18 cellular contexts compared by ENCODE assay signal in genomic region chr4:130812117-130812765, GRCh38.
A peak's percentile ranks its signal among the peaks of the same experiment; 100 is the strongest.
DNase-seq lines count a peak whose midpoint lies in the region; ATAC-seq, FAIRE-seq and TF ChIP-seq lines count a peak whose summit lies in the region.
"Had no signal": no experiment of that assay in that cellular context is flagged by ENCODE, and none has a peak within 500 bp of the region (broad histone marks: within the 10 kb centered on the region; RNA-seq: fewer than 3 reads in every experiment).

No MANE protein-coding gene starts in this region.

- H2BK120ac ChIP-seq in H1 (replicated peaks; ENCODE audit: low read depth, low read length) = peak overlapping the region; percentile 22

- no peak overlapping the region for H2AK5ac ChIP-seq in H1 (ENCODE audit: low read depth, low read length)

- no peak overlapping the region for H2BK20ac ChIP-seq in H1 (ENCODE audit: low read length)

- TF ChIP-seq RAD21 in H1 (IDR thresholded peaks at IDR 0.05 in 1 of 2, conservative IDR thresholded peaks at IDR 0.05 in 1 of 2; ENCODE audit: low read depth in 2 of 2, low read length in 2 of 2) = no peak

- no peak overlapping the region for H4K8ac ChIP-seq in H1 (ENCODE audit: extremely low read depth, insufficient read depth, low read length)

- WGBS in H1 (ENCODE audit: extremely low coverage in 1 of 2, insufficient coverage in 1 of 2, insufficient read length in 1 of 2, insufficient replicate concordance in 2 of 2, low coverage in 1 of 2, low lambda C conversion rate in 2 of 2, missing lambda C conversion rate in 1 of 2), 2 experiments = 40% methylated on average over 2 of the region's 2 CpGs; no CpG with 5 or more reads in 1 of the 2 experiments

- DNase-seq in Right ventricle myocardium inferior (ENCODE audit: missing footprints) (no peak), right atrium auricular region (ENCODE audit: low spot score) (no peak), H1 (ENCODE audit: low read depth in 1 of 2, low spot score in 2 of 2) (no peak), anterior cingulate cortex (lab: John Stamatoyannopoulos, UW) (no peak), lower lobe of right lung (no peak), colonic mucosa (no peak)
- DNase-seq: COR-L47, DMS153, NCI-H1105, NCI-H187, NCI-H2171 treated with DMSO at 0.1 percent for 48 hours, NCI-H510A treated with DMSO at 0.1 percent for 48 hours, SK-N-SH had no signal

- no peak overlapping the region for H4K5ac ChIP-seq in H1 (ENCODE audit: insufficient read length, low read depth, low read length)

- peak; percentile 57 for ATAC-seq in Right ventricle myocardium inferior
- no peak for ATAC-seq in GM19452 (IDR thresholded peaks at IDR 0.05; ENCODE audit: unreplicated experiment)
- ATAC-seq in lower lobe of right lung = no peak
- ATAC-seq: K562 had no signal

- CTCF ChIA-PET in H1 (lab: Charles Lee; ENCODE audit: partially characterized antibody) = no interaction called here

- H3K9ac ChIP-seq in OCI-LY1 (ENCODE audit: low read length) (no peak overlapping the region), H1 (replicated peaks in 1 of 4; ENCODE audit: extremely low read depth in 1 of 4, low read depth in 3 of 4, low read length in 3 of 4) (no peak overlapping the region), colonic mucosa (ENCODE audit: low read depth in 2 of 2, low read length in 2 of 2) (no peak overlapping the region)
- H3K9ac ChIP-seq: SK-N-SH had no signal

- H2BK12ac ChIP-seq in H1 (ENCODE audit: low read depth, low read length) = no peak overlapping the region

- H3K9me2 ChIP-seq in OCI-LY1 (ENCODE audit: low read depth, low read length) = no peaks in the 10 kb centered on the region
- H3K9me2 ChIP-seq: SK-N-SH had no signal

- no peak overlapping the region for H3K56ac ChIP-seq in H1 (replicated peaks; ENCODE audit: insufficient read length, low read depth, low read length)

- no peak overlapping the region for H2BK15ac ChIP-seq in H1 (ENCODE audit: low read length)

- no peak overlapping the region for H2BK5ac ChIP-seq in H1 (ENCODE audit: low read depth, low read length)

- POLR2A ChIA-PET in H1 (lab: Charles Lee; ENCODE audit: partially characterized antibody) = no interaction called here

- FAIRE-seq in H1 (lab: Jason Lieb, UNC) = no peak
- FAIRE-seq: GM12891, K562 had no signal

- no peak overlapping the region for H3K23ac ChIP-seq in H1 (ENCODE audit: insufficient read length)

- no peaks in the 10 kb centered on the region; the same call in 1 of the 2 replicates for H3F3A ChIP-seq in OCI-LY1 (ENCODE audit: insufficient read depth, low read length)

- H2AFZ ChIP-seq in OCI-LY1 (ENCODE audit: low read length) = peak overlapping the region; percentile 94; the same call in 1 of the 2 replicates
- H2AFZ ChIP-seq in H1 (ENCODE audit: low read length) = peak overlapping the region; percentile 22; the same call in 1 of the 2 replicates

- TF ChIP-seq CTCF in right atrium auricular region (IDR thresholded peaks at IDR 0.05) = no peak
- TF ChIP-seq CTCF in OCI-LY1 (IDR thresholded peaks at IDR 0.05; ENCODE audit: low read length) = no peak
- no peak for TF ChIP-seq CTCF in H1 (IDR thresholded peaks at IDR 0.05; ENCODE audit: control extremely low read depth in 1 of 3, insufficient read depth in 1 of 3, low read depth in 1 of 3, low read length in 3 of 3)
- no peak for TF ChIP-seq CTCF in lower lobe of right lung (IDR thresholded peaks at IDR 0.05)
- no peak for TF ChIP-seq CTCF in colonic mucosa (IDR thresholded peaks at IDR 0.05)

- no peak for TF ChIP-seq EP300 in H1 (IDR thresholded peaks at IDR 0.05; ENCODE audit: borderline replicate concordance in 1 of 2, low read depth in 2 of 2, low read length in 2 of 2)

- no peak overlapping the region for H3K4ac ChIP-seq in H1 (replicated peaks; ENCODE audit: insufficient read length, low read depth, low read length)

- H3K23me2 ChIP-seq in H1 (ENCODE audit: low read depth, low read length) = no peaks in the 10 kb centered on the region

- no peak for TF ChIP-seq POLR2A in H1 (IDR thresholded peaks at IDR 0.05; ENCODE audit: control extremely low read depth in 1 of 2, low read depth in 2 of 2, low read length in 2 of 2)

- H3K79me2 ChIP-seq in OCI-LY1 (ENCODE audit: insufficient read depth, low read length) = no peaks in the 10 kb centered on the region
- H3K79me2 ChIP-seq in H1 (ENCODE audit: control insufficient read depth in 1 of 2, insufficient read depth in 2 of 2, low read length in 2 of 2) = no peaks in the 10 kb centered on the region

- no peaks in the 10 kb centered on the region for H3K36me3 ChIP-seq in right atrium auricular region
- H3K36me3 ChIP-seq in OCI-LY1 (ENCODE audit: insufficient read depth, low read length) = peaks cover 4% of the 10 kb centered on the region; the same call in 1 of the 2 replicates
- H3K36me3 ChIP-seq in H1 (ENCODE audit: control insufficient read depth in 2 of 4, insufficient read depth in 4 of 4, low read length in 3 of 4) = no peaks in the 10 kb centered on the region
- H3K36me3 ChIP-seq in lower lobe of right lung = no peaks in the 10 kb centered on the region
- H3K36me3 ChIP-seq in colonic mucosa = no peaks in the 10 kb centered on the region

- H3K4me1 ChIP-seq in right atrium auricular region (no peaks in the 10 kb centered on the region), OCI-LY1 (ENCODE audit: insufficient read depth, low read length, severe bottlenecking) (no peaks in the 10 kb centered on the region), H1 (replicated peaks in 1 of 4; ENCODE audit: control insufficient read depth in 3 of 4, insufficient read depth in 4 of 4, low read length in 3 of 4) (no peaks in the 10 kb centered on the region), lower lobe of right lung (no peaks in the 10 kb centered on the region), colonic mucosa (no peaks in the 10 kb centered on the region)

- H4K91ac ChIP-seq in H1 (replicated peaks; ENCODE audit: insufficient read length, low read length) = no peak overlapping the region

- H3K9me3 ChIP-seq in right atrium auricular region (no peaks in the 10 kb centered on the region), OCI-LY1 (ENCODE audit: low read length) (0 out of 2 replicates have a peak, but pooled peaks cover 3% of the 10 kb centered on the region), H1 (ENCODE audit: insufficient read depth in 2 of 2, low read depth in 1 of 2, low read length in 1 of 2) (no peaks in the 10 kb centered on the region), lower lobe of right lung (no peaks in the 10 kb centered on the region), colonic mucosa (no peaks in the 10 kb centered on the region)
- H3K9me3 ChIP-seq: SK-N-SH had no signal

- H3K27me3 ChIP-seq in right atrium auricular region (no peaks in the 10 kb centered on the region), OCI-LY1 (ENCODE audit: insufficient read depth, low read length) (no peaks in the 10 kb centered on the region), H1 (replicated peaks in 1 of 4; ENCODE audit: control insufficient read depth in 3 of 4, extremely low read depth in 1 of 4, insufficient read depth in 3 of 4, low read length in 3 of 4) (peaks cover 0 to 1% (median 0%) of the 10 kb centered on the region in 4 experiments; a peak in 1 of 7 replicates), lower lobe of right lung (ENCODE audit: low read depth) (no peaks in the 10 kb centered on the region), colonic mucosa (no peaks in the 10 kb centered on the region)

- H4K20me1 ChIP-seq in OCI-LY1 (ENCODE audit: insufficient read depth, low read length) (no peaks in the 10 kb centered on the region), H1 (replicated peaks in 1 of 2; ENCODE audit: control insufficient read depth in 1 of 2, insufficient read depth in 2 of 2, low read length in 2 of 2) (no peaks in the 10 kb centered on the region)

- H3K79me1 ChIP-seq in H1 (ENCODE audit: low read depth, low read length) = no peaks in the 10 kb centered on the region

- no peak overlapping the region for H3K18ac ChIP-seq in H1 (ENCODE audit: extremely low read depth, low read length)

- no peak overlapping the region for H3K4me3 ChIP-seq in right atrium auricular region
- H3K4me3 ChIP-seq in OCI-LY1 (ENCODE audit: low read depth, low read length, poor library complexity, severe bottlenecking) = no peak overlapping the region
- H3K4me3 ChIP-seq in H1 (ENCODE audit: extremely low read depth in 1 of 4, insufficient read depth in 2 of 4, low read depth in 3 of 4, low read length in 4 of 4) = no peak overlapping the region
- no peak overlapping the region for H3K4me3 ChIP-seq in lower lobe of right lung
- no peak overlapping the region for H3K4me3 ChIP-seq in colonic mucosa
- H3K4me3 ChIP-seq: K562 had no signal

- H3K14ac ChIP-seq in H1 (ENCODE audit: insufficient read length) = no peak overlapping the region

- no peak overlapping the region for H3K4me2 ChIP-seq in OCI-LY1 (ENCODE audit: low read length)
- no peak overlapping the region for H3K4me2 ChIP-seq in H1 (ENCODE audit: insufficient read depth in 1 of 2, low read depth in 2 of 2, low read length in 2 of 2)
- H3K4me2 ChIP-seq: SK-N-SH had no signal

- intact Hi-C loops in Right ventricle myocardium inferior (cut with DNase I) (no loop called here), lower lobe of right lung (cut with DNase I) (no loop called here), colonic mucosa (cut with DNase I) (no loop called here)

- H3K27ac ChIP-seq in right atrium auricular region (no peak overlapping the region), OCI-LY1 (ENCODE audit: low read depth, low read length, poor library complexity, severe bottlenecking) (no peak overlapping the region), H1 (ENCODE audit: low read depth, low read length) (no peak overlapping the region), lower lobe of right lung (no peak overlapping the region), colonic mucosa (no peak overlapping the region)
- H3K27ac ChIP-seq: RWPE1 had no signal

TF ChIP-seq in H1, 55 proteins besides CTCF, POLR2A, EP300 and RAD21:
- TF ChIP-seq SUZ12 (IDR thresholded peaks at IDR 0.05; ENCODE audit: low read length) (no peak), BCL11A (IDR thresholded peaks at IDR 0.05; ENCODE audit: low read depth in 2 of 2, low read length in 2 of 2) (no peak)
